9 cellular contexts compared by ENCODE assay signal in genomic region chr19:51123381-51124186, GRCh38. TPM values are rescaled to one million over a fixed set of nuclear protein-coding genes. Genes with fewer than 3 reads are reported as not detected.
DNase-seq lines count a peak whose midpoint lies in the region; ATAC-seq and TF ChIP-seq lines count a peak whose summit lies in the region.
"Had no signal": no experiment of that assay in that cellular context is flagged by ENCODE, and none has a peak within 500 bp of the region (broad histone marks: within the 10 kb centered on the region; RNA-seq: fewer than 3 reads in every experiment).

No MANE protein-coding gene starts in this region.

- no peaks in the 10 kb centered on the region for H3K36me3 Mint-ChIP-seq in activated naive CD8-positive, alpha-beta T cell treated with anti-CD3 and anti-CD28 coated beads for 36 hours
- H3K36me3 Mint-ChIP-seq in naive thymus-derived CD4-positive, alpha-beta T cell: peaks cover 0 to 2% (median 0%) of the 10 kb centered on the region in 5 donors
- H3K36me3 Mint-ChIP-seq in Calu3 (ENCODE audit: insufficient read depth, unreplicated experiment): no peaks in the 10 kb centered on the region
- H3K36me3 Mint-ChIP-seq: neural progenitor cell had no signal

- H3K27ac ChIP-seq in DND-41 (ENCODE audit: low read length) (no peak overlapping the region), OCI-LY7 (ENCODE audit: low read depth, low read length, poor library complexity, severe bottlenecking) (no peak overlapping the region)
- H3K27ac ChIP-seq in naive thymus-derived CD4-positive, alpha-beta T cell (ENCODE audit: low read depth, low read length): peak overlapping the region; percentile 66
- H3K27ac ChIP-seq: neural progenitor cell had no signal

- no TSS peak for BruUV-seq in OCI-LY7 (replicated peaks; lab: Mats Ljungman, UMichigan)
- no TSS peak for BruUV-seq in Calu3 (replicated peaks; lab: Mats Ljungman, UMichigan)

- H3K9me2 ChIP-seq in OCI-LY7 (ENCODE audit: insufficient read depth, low read length): no peaks in the 10 kb centered on the region

- POLR2A ChIA-PET in OCI-LY7 (lab: Charles Lee): no interaction called here
- POLR2A ChIA-PET in naive thymus-derived CD4-positive, alpha-beta T cell (lab: Charles Lee): interaction anchor here (0.6 to 1.9 kb wide), 6 partner anchors 8 to 1979 kb away, joined by 3 to 10 read pairs (median 4); no protein-coding TSS in a partner anchor

- no peak overlapping the region for H3K4me3 ChIP-seq in DND-41 (ENCODE audit: low read depth in 1 of 2, low read length in 2 of 2)
- H3K4me3 ChIP-seq in OCI-LY7 (ENCODE audit: low read depth, low read length, poor library complexity, severe bottlenecking): no peak overlapping the region
- H3K4me3 ChIP-seq in naive thymus-derived CD4-positive, alpha-beta T cell (ENCODE audit: low read length): peak overlapping the region; percentile 60
- H3K4me3 ChIP-seq: neural progenitor cell had no signal

- H3K9me3 ChIP-seq in DND-41 (ENCODE audit: insufficient read depth, low read length, severe bottlenecking): no peaks in the 10 kb centered on the region
- no peaks in the 10 kb centered on the region for H3K9me3 ChIP-seq in OCI-LY7 (ENCODE audit: low read length)
- no peaks in the 10 kb centered on the region for H3K9me3 ChIP-seq in naive thymus-derived CD4-positive, alpha-beta T cell (ENCODE audit: control insufficient read depth in 2 of 3, low read length in 3 of 3)

- no peaks in the 10 kb centered on the region for H3K27me3 Mint-ChIP-seq in activated naive CD8-positive, alpha-beta T cell treated with anti-CD3 and anti-CD28 coated beads for 36 hours
- peaks cover 0 to 7% (median 0%) of the 10 kb centered on the region in 5 donors for H3K27me3 Mint-ChIP-seq in naive thymus-derived CD4-positive, alpha-beta T cell
- H3K27me3 Mint-ChIP-seq in Calu3 (ENCODE audit: unreplicated experiment): no peaks in the 10 kb centered on the region

- H3K36me3 ChIP-seq in DND-41 (ENCODE audit: insufficient read depth, low read length) (no peaks in the 10 kb centered on the region), OCI-LY7 (ENCODE audit: insufficient read depth, low read length) (no peaks in the 10 kb centered on the region)
- H3K36me3 ChIP-seq in naive thymus-derived CD4-positive, alpha-beta T cell (ENCODE audit: control insufficient read depth in 2 of 3, insufficient read depth in 3 of 3, low read length in 3 of 3): no peaks in the 10 kb centered on the region
- H3K36me3 ChIP-seq: neural progenitor cell had no signal

- H4K20me1 ChIP-seq in DND-41 (ENCODE audit: insufficient read depth, low read length): no peaks in the 10 kb centered on the region
- no peaks in the 10 kb centered on the region for H4K20me1 ChIP-seq in OCI-LY7 (ENCODE audit: insufficient read depth, low read length)

- CTCF ChIA-PET in OCI-LY7 (lab: Charles Lee; ENCODE audit: unreplicated experiment): no interaction called here
- CTCF ChIA-PET in naive thymus-derived CD4-positive, alpha-beta T cell (lab: Charles Lee): no interaction called here
- CTCF ChIA-PET in Calu3 (lab: Charles Lee): no interaction called here

- DNase-seq in DND-41 (peak; percentile 26), OCI-LY7 (ENCODE audit: low spot score) (peak; percentile 39), kidney glomerular epithelial cell (lab: John Stamatoyannopoulos, UW) (no peak), Calu3 (no peak)
- DNase-seq in activated naive CD8-positive, alpha-beta T cell treated with anti-CD3 and anti-CD28 coated beads for 36 hours: peak; percentile 32
- DNase-seq in naive thymus-derived CD4-positive, alpha-beta T cell: peak in 8 of 9 donors; percentile 35 to 80 (median 73)

- TF ChIP-seq CTCF in DND-41 (IDR thresholded peaks at IDR 0.05; ENCODE audit: borderline replicate concordance, extremely low read depth, low read length, poor library complexity, severe bottlenecking) (no peak), OCI-LY7 (conservative IDR thresholded peaks at IDR 0.05; ENCODE audit: low read length) (no peak), Calu3 (IDR thresholded peaks at IDR 0.05; ENCODE audit: unreplicated experiment) (no peak)

- H3K79me2 ChIP-seq in DND-41 (ENCODE audit: insufficient read depth, low read length) (no peaks in the 10 kb centered on the region), OCI-LY7 (ENCODE audit: insufficient read depth, low read depth, low read length) (no peaks in the 10 kb centered on the region)

- intact Hi-C loops in OCI-LY7 (cut with micrococcal nuclease; ENCODE audit: unreplicated experiment) (no loop called here), Calu3 (cut with micrococcal nuclease; ENCODE audit: unreplicated experiment) (no loop called here)
- intact Hi-C loops in naive thymus-derived CD4-positive, alpha-beta T cell (cut with micrococcal nuclease): loop anchor here in 1 of 2 donors (1.0 to 2.0 kb wide), 3 partner anchors 9 to 35 kb away; partner anchors contain the start of gene CTU1

- H3K4me2 ChIP-seq in DND-41 (ENCODE audit: insufficient read depth, low read length) (no peak overlapping the region), OCI-LY7 (ENCODE audit: low read length) (0 out of 2 replicates have a peak overlapping the region, but pooled peaks have one; percentile 1)
- H3K4me2 ChIP-seq: neural progenitor cell had no signal

- no peaks in the 10 kb centered on the region for H3K4me1 ChIP-seq in DND-41 (ENCODE audit: insufficient read depth, low read length)
- H3K4me1 ChIP-seq in OCI-LY7 (ENCODE audit: insufficient read depth, low read length, poor library complexity, severe bottlenecking): peaks cover 23% of the 10 kb centered on the region
- H3K4me1 ChIP-seq in naive thymus-derived CD4-positive, alpha-beta T cell (ENCODE audit: control insufficient read depth in 2 of 2, insufficient read depth in 2 of 2, low read length in 2 of 2): peaks cover 47 to 87% of the 10 kb centered on the region in 2 donors
- H3K4me1 ChIP-seq: neural progenitor cell had no signal

- H3K4me3 Mint-ChIP-seq in activated naive CD8-positive, alpha-beta T cell treated with anti-CD3 and anti-CD28 coated beads for 36 hours: peak overlapping the region; percentile 65
- peak overlapping the region; percentile 67 to 87 (median 78) for H3K4me3 Mint-ChIP-seq in naive thymus-derived CD4-positive, alpha-beta T cell
- H3K4me3 Mint-ChIP-seq in Calu3 (ENCODE audit: low read depth, unreplicated experiment): no peak overlapping the region
- H3K4me3 Mint-ChIP-seq: neural progenitor cell had no signal

- H3K9ac ChIP-seq in DND-41 (ENCODE audit: low read depth, low read length): no peak overlapping the region
- H3K9ac ChIP-seq: neural progenitor cell had no signal

- H3K9me3 Mint-ChIP-seq in activated naive CD8-positive, alpha-beta T cell treated with anti-CD3 and anti-CD28 coated beads for 36 hours: no peaks in the 10 kb centered on the region
- peaks cover 0 to 5% (median 0%) of the 10 kb centered on the region in 11 donors for H3K9me3 Mint-ChIP-seq in naive thymus-derived CD4-positive, alpha-beta T cell
- H3K9me3 Mint-ChIP-seq in Calu3 (ENCODE audit: low read depth, unreplicated experiment): no peaks in the 10 kb centered on the region
- H3K9me3 Mint-ChIP-seq: neural progenitor cell had no signal

- ATAC-seq in DND-41 (ENCODE audit: insufficient read depth, low read depth): no peak
- peak; percentile 77 for ATAC-seq in naive thymus-derived CD4-positive, alpha-beta T cell
- no peak for ATAC-seq in HG03460 (IDR thresholded peaks at IDR 0.05; ENCODE audit: unreplicated experiment)
- no peak; the same call in 2 of the 3 replicates for ATAC-seq in SK-N-SH treated with all-trans-retinoic acid at 6 μM for 48 hours

- peaks cover 55% of the 10 kb centered on the region for H3K4me1 Mint-ChIP-seq in activated naive CD8-positive, alpha-beta T cell treated with anti-CD3 and anti-CD28 coated beads for 36 hours
- H3K4me1 Mint-ChIP-seq in naive thymus-derived CD4-positive, alpha-beta T cell: peaks cover 52 to 94% (median 84%) of the 10 kb centered on the region in 7 donors
- H3K4me1 Mint-ChIP-seq in Calu3 (ENCODE audit: low read depth, unreplicated experiment): peaks cover 3% of the 10 kb centered on the region
- H3K4me1 Mint-ChIP-seq: neural progenitor cell had no signal

- H3K27ac Mint-ChIP-seq in activated naive CD8-positive, alpha-beta T cell treated with anti-CD3 and anti-CD28 coated beads for 36 hours: peak overlapping the region; percentile 84
- H3K27ac Mint-ChIP-seq in naive thymus-derived CD4-positive, alpha-beta T cell: peak overlapping the region; percentile 82 to 97 (median 89)
- H3K27ac Mint-ChIP-seq in Calu3 (ENCODE audit: unreplicated experiment): no peak overlapping the region
- H3K27ac Mint-ChIP-seq: neural progenitor cell had no signal

- no peaks in the 10 kb centered on the region for H3K27me3 ChIP-seq in DND-41 (ENCODE audit: insufficient read depth, low read length, poor library complexity)
- H3K27me3 ChIP-seq in naive thymus-derived CD4-positive, alpha-beta T cell (ENCODE audit: control insufficient read depth in 2 of 2, insufficient read depth in 2 of 2, low read length in 2 of 2): no peaks in the 10 kb centered on the region
- H3K27me3 ChIP-seq: neural progenitor cell had no signal

- H2AFZ ChIP-seq in DND-41 (ENCODE audit: low read depth, low read length) (no peak overlapping the region), OCI-LY7 (ENCODE audit: low read length) (peak overlapping the region; percentile 9; the same call in 1 of the 2 replicates)
- H2AFZ ChIP-seq: neural progenitor cell had no signal

RNA-seq across cellular contexts. Expression of gene SIGLEC9, which starts 1.1 kb away (rescaled TPM):
- total RNA-seq in OCI-LY7 (2014; rRNA removed; shearing (Covaris generic)): not detected in 2 replicates
- total RNA-seq in OCI-LY7 (2022) (not detected in 2 replicates), Calu3 (2022) (not detected in 2 replicates)
- 1 to 10 TPM; 1.3 to 1.6 TPM for total RNA-seq in activated naive CD8-positive, alpha-beta T cell treated with anti-CD3 and anti-CD28 coated beads for 36 hours
- total RNA-seq in naive thymus-derived CD4-positive, alpha-beta T cell: 10 to 100 TPM in 1 of 5 experiments, 1 to 10 TPM in 3, under 1 TPM in 1; 0.34 to 26.8 (median 2.2) TPM
- polyA plus RNA-seq in naive thymus-derived CD4-positive, alpha-beta T cell: under 1 TPM; 0.46 to 0.69 TPM

RNA-seq across cellular contexts. Expression of gene CTU1, which starts 15.4 kb away (rescaled TPM):
- 9.6 and 13.3 TPM in 2 replicates for total RNA-seq in OCI-LY7 (2014; rRNA removed; shearing (Covaris generic))
- total RNA-seq in OCI-LY7 (2022): 6.9 and 8.3 TPM in 2 replicates
- total RNA-seq in activated naive CD8-positive, alpha-beta T cell treated with anti-CD3 and anti-CD28 coated beads for 36 hours: 10 to 100 TPM; 10.9 to 11.4 TPM
- total RNA-seq in naive thymus-derived CD4-positive, alpha-beta T cell: 10 to 100 TPM in 3 of 5 experiments, 1 to 10 TPM in 2; 3.3 to 11.8 (median 10.5) TPM
- 1 to 10 TPM; 3.0 to 6.3 TPM for polyA plus RNA-seq in naive thymus-derived CD4-positive, alpha-beta T cell
- total RNA-seq in Calu3 (2022): 11.3 and 12.0 TPM in 2 replicates

RNA-seq across cellular contexts. Expression of gene SIGLEC7, which starts 18.5 kb away (rescaled TPM):
- total RNA-seq in OCI-LY7 (2014; rRNA removed; shearing (Covaris generic)): not detected in 2 replicates
- total RNA-seq in OCI-LY7 (2022) (not detected in 2 replicates), Calu3 (2022) (not detected in 2 replicates)
- not detected for total RNA-seq in activated naive CD8-positive, alpha-beta T cell treated with anti-CD3 and anti-CD28 coated beads for 36 hours
- 10 to 100 TPM in 1 of 5 experiments, under 1 TPM in 3, not detected in 1; 0.67 to 10.3 (median 0.83) TPM for total RNA-seq in naive thymus-derived CD4-positive, alpha-beta T cell
- polyA plus RNA-seq in naive thymus-derived CD4-positive, alpha-beta T cell: under 1 TPM in 1 of 2 donors, not detected in 1; 0.25 TPM

RNA-seq across cellular contexts. Expression of gene KLK14, which starts 40.9 kb away (rescaled TPM):
- total RNA-seq in OCI-LY7 (2014; rRNA removed; shearing (Covaris generic)): not detected in 2 replicates
- total RNA-seq in OCI-LY7 (2022): 0.84 and 0.89 TPM in 2 replicates
- under 1 TPM; 0.30 to 0.31 TPM for total RNA-seq in activated naive CD8-positive, alpha-beta T cell treated with anti-CD3 and anti-CD28 coated beads for 36 hours
- under 1 TPM; 0.34 to 0.92 (median 0.66) TPM for total RNA-seq in naive thymus-derived CD4-positive, alpha-beta T cell
- polyA plus RNA-seq in naive thymus-derived CD4-positive, alpha-beta T cell: not detected
- total RNA-seq in Calu3 (2022): 0.34 and 0.38 TPM in 2 replicates

RNA-seq across cellular contexts. Expression of gene KLK13, which starts 58.7 kb away (rescaled TPM):
- total RNA-seq in OCI-LY7 (2014; rRNA removed; shearing (Covaris generic)): not detected in 2 replicates
- total RNA-seq in OCI-LY7 (2022) (not detected in 2 replicates), Calu3 (2022) (not detected in 2 replicates)
- total RNA-seq in activated naive CD8-positive, alpha-beta T cell treated with anti-CD3 and anti-CD28 coated beads for 36 hours: not detected
- total RNA-seq in naive thymus-derived CD4-positive, alpha-beta T cell: not detected
- polyA plus RNA-seq in naive thymus-derived CD4-positive, alpha-beta T cell: not detected

Comparison
In these comparisons a context has a peak if more than half of its experiments do, and no peak if none do; other contexts are left out.
1. DNase-seq: peak in DND-41 (single experiment), OCI-LY7 (single experiment), activated naive CD8-positive, alpha-beta T cell treated with anti-CD3 and anti-CD28 coated beads for 36 hours (single experiment) and naive thymus-derived CD4-positive, alpha-beta T cell (8 of 9); none in kidney glomerular epithelial cell (single experiment) and Calu3 (single experiment).